Comparison of ENCODE assay signal across 8 cellular contexts in genomic region chrX:152941328-152942111, GRCh38. TPM values are rescaled to one million over a fixed set of nuclear protein-coding genes. Genes with fewer than 3 reads are reported as not detected.
DNase-seq lines count a peak whose midpoint lies in the region; ATAC-seq and TF ChIP-seq lines count a peak whose summit lies in the region.

No MANE protein-coding gene starts in this region.

- H3K36me3 Mint-ChIP-seq in T-cell (peaks cover 3% of the 10 kb centered on the region), progenitor cell of endocrine pancreas (ENCODE audit: insufficient read depth) (no peaks in the 10 kb centered on the region)

- H3K27ac Mint-ChIP-seq in T-cell = peak overlapping the region; percentile 88 to 91
- H3K27ac Mint-ChIP-seq in progenitor cell of endocrine pancreas = peak overlapping the region; percentile 69

- ATAC-seq in HG02870 (IDR thresholded peaks at IDR 0.05; ENCODE audit: unreplicated experiment) (peak; percentile 90), T-cell (replicated peaks in 1 of 4) (peak; percentile 90 to 97 (median 96)), left cardiac atrium (peak; percentile 96 to 97)

- DNase-seq in GM13977 (ENCODE audit: low spot score) (peak; percentile 93), NCI-H1436 treated with DMSO at 0.1 percent for 48 hours (lab: John Stamatoyannopoulos, UW) (peak; percentile 76), T-cell (peak; percentile 79 to 89 (median 86)), amniotic stem cell (lab: John Stamatoyannopoulos, UW) (peak; percentile 71), left cardiac atrium (peak; percentile 92), progenitor cell of endocrine pancreas (ENCODE audit: low spot score, unreplicated experiment) (peak; percentile 87), ureter (ENCODE audit: low spot score) (peak; percentile 92)

- H3K4me1 Mint-ChIP-seq in T-cell = peaks cover 0 to 10% (median 10%) of the 10 kb centered on the region in 3 donors
- H3K4me1 Mint-ChIP-seq in progenitor cell of endocrine pancreas (ENCODE audit: low read depth) = peaks cover 2% of the 10 kb centered on the region

- H3K4me3 Mint-ChIP-seq in T-cell = peak overlapping the region; percentile 78 to 86 (median 79)
- H3K4me3 Mint-ChIP-seq in progenitor cell of endocrine pancreas (ENCODE audit: low read depth) = peak overlapping the region; percentile 73

- in situ Hi-C loops in GM13977 (cut with MboI; ENCODE audit: low pct_unique_long_range_greater_than_20kb, low sequenced_read_pairs, unreplicated experiment) = no loop called here

- H3K9me3 Mint-ChIP-seq in T-cell = no peaks in the 10 kb centered on the region
- peaks cover 3% of the 10 kb centered on the region for H3K9me3 Mint-ChIP-seq in progenitor cell of endocrine pancreas (ENCODE audit: low read depth)

- CTCF ChIA-PET in T-cell (lab: Charles Lee) = interaction anchor here (0.6 to 2.3 kb wide), 11 partner anchors 10 to 735 kb away, joined by 3 to 13 read pairs (median 7); no protein-coding TSS in a partner anchor

- intact Hi-C loops in left cardiac atrium (cut with DNase I) = no loop called here

- POLR2A ChIA-PET in T-cell (lab: Charles Lee) = interaction anchor here in 1 of 2 donors (0.6 kb wide), 3 partner anchors 111 to 725 kb away, joined by 4 to 13 read pairs (median 10); partner anchors contain the start of genes CETN2 and NSDHL

- peak; percentile 87 for TF ChIP-seq CTCF in GM13977 (IDR thresholded peaks at IDR 0.05; ENCODE audit: extremely low read depth, insufficient read depth, missing control alignments)
- peak; percentile 78 for TF ChIP-seq CTCF in progenitor cell of endocrine pancreas (IDR thresholded peaks at IDR 0.05; ENCODE audit: unreplicated experiment)

- peaks cover 0 to 26% of the 10 kb centered on the region in 2 donors for H3K27me3 Mint-ChIP-seq in T-cell
- H3K27me3 Mint-ChIP-seq in progenitor cell of endocrine pancreas = no peaks in the 10 kb centered on the region

RNA-seq across cellular contexts. Expression of gene ZNF185, which starts 43.7 kb away (rescaled TPM):
- total RNA-seq in T-cell (1 to 10 TPM; 1.9 to 3.3 (median 2.2) TPM), left cardiac atrium (1 to 10 TPM; 1.7 to 3.2 TPM), progenitor cell of endocrine pancreas (10.1 and 12.3 TPM in 2 replicates), ureter (62.2 TPM)

RNA-seq across cellular contexts. Expression of gene PNMA5, which starts 52.4 kb away (rescaled TPM):
- total RNA-seq in T-cell = under 1 TPM in 1 of 5 donors, not detected in 4; 0.09 TPM
- total RNA-seq in left cardiac atrium = under 1 TPM in 1 of 2 donors, not detected in 1; 0.06 TPM
- total RNA-seq in progenitor cell of endocrine pancreas = not detected in 2 replicates
- total RNA-seq in ureter = not detected

Comparison
In these comparisons a context has a peak if more than half of its experiments do, and no peak if none do; other contexts are left out.
1. Peak in every context shown above with its lines: DNase-seq and ATAC-seq.